ENCODE assay signal across 26 cellular contexts in genomic region chr1:230283678-230284077, GRCh38.
A peak's percentile ranks its signal among the peaks of the same experiment; 100 is the strongest.
DNase-seq lines count a peak whose midpoint lies in the region; ATAC-seq and TF ChIP-seq lines count a peak whose summit lies in the region.
"Had no signal": no experiment of that assay in that cellular context is flagged by ENCODE, and none has a peak within 500 bp of the region (broad histone marks: within the 10 kb centered on the region; RNA-seq: fewer than 3 reads in every experiment).

No MANE protein-coding gene starts in this region.

- intact Hi-C loops in posterior vena cava (cut with DNase I): no loop called here
- intact Hi-C loops in esophagus squamous epithelium (cut with DNase I): no loop called here

- H3K4me3 Mint-ChIP-seq in activated CD8-positive, alpha-beta memory T cell treated with anti-CD3 and anti-CD28 coated beads, Interleukin-2, amount 10 ng/mL, durations not matched to agents 7 days and 5 days: no peak overlapping the region
- H3K4me3 Mint-ChIP-seq in activated CD8-positive, alpha-beta T cell treated with anti-CD3 and anti-CD28 coated beads, Interleukin-2, amount 10 ng/mL, durations not matched to agents 7 days and 5 days: no peak overlapping the region
- H3K4me3 Mint-ChIP-seq: stimulated activated naive CD8-positive, alpha-beta T cell treated with anti-CD3 and anti-CD28 coated beads, Interleukin-15, Interleukin-2, amounts not matched to agents 100 ng/mL and 50 ng/mL, for 24 hours had no signal

- no peaks in the 10 kb centered on the region for H3K4me1 ChIP-seq in esophagus squamous epithelium
- H3K4me1 ChIP-seq: foreskin keratinocyte had no signal

- no peak overlapping the region for H3K4me3 ChIP-seq in H7 (ENCODE audit: insufficient read depth, low read depth, low read length)
- H3K4me3 ChIP-seq in esophagus squamous epithelium: no peak overlapping the region
- H3K4me3 ChIP-seq: dorsolateral prefrontal cortex, esophagus muscularis mucosa, heart left ventricle, left ventricle myocardium inferior, Peyer's patch had no signal

- no peaks in the 10 kb centered on the region for H3K36me3 Mint-ChIP-seq in activated CD8-positive, alpha-beta memory T cell treated with anti-CD3 and anti-CD28 coated beads, Interleukin-2, amount 10 ng/mL, durations not matched to agents 7 days and 5 days
- H3K36me3 Mint-ChIP-seq in activated CD8-positive, alpha-beta T cell treated with anti-CD3 and anti-CD28 coated beads, Interleukin-2, amount 10 ng/mL, durations not matched to agents 7 days and 5 days (ENCODE audit: low read depth): peaks cover 16% of the 10 kb centered on the region

- H3K36me3 ChIP-seq in H7 (replicated peaks; ENCODE audit: control insufficient read depth, insufficient read depth, low read length) (no peaks in the 10 kb centered on the region), esophagus squamous epithelium (peaks cover 6 to 37% (median 12%) of the 10 kb centered on the region in 3 donors)

- TF ChIP-seq POLR2A in esophagus squamous epithelium (IDR thresholded peaks at IDR 0.05): no peak

- DNase-seq in activated CD8-positive, alpha-beta memory T cell treated with anti-CD3 and anti-CD28 coated beads, Interleukin-2, amount 50 U/mL, for 48 hours: peak; percentile 46
- no peak for DNase-seq in activated CD8-positive, alpha-beta memory T cell treated with anti-CD3 and anti-CD28 coated beads, Interleukin-2, amount 10 ng/mL, durations not matched to agents 7 days and 5 days
- DNase-seq in H7: peak; percentile 29
- DNase-seq in activated CD8-positive, alpha-beta T cell treated with anti-CD3 and anti-CD28 coated beads, Interleukin-2, amount 10 ng/mL, durations not matched to agents 7 days and 5 days: no peak
- peak; percentile 72 for DNase-seq in posterior vena cava (ENCODE audit: low spot score)
- no peak for DNase-seq in anterior cingulate cortex (lab: John Stamatoyannopoulos, UW)
- DNase-seq in esophagus squamous epithelium (lab: John Stamatoyannopoulos, UW): no peak
- no peak for DNase-seq in SW 1271 (lab: John Stamatoyannopoulos, UW)
- DNase-seq: activated CD4-positive, alpha-beta T cell treated with anti-CD3 and anti-CD28 coated beads, Interleukin-2, amount 50 U/mL, for 1 hour; amniotic stem cell; DMS79 treated with DMSO at 0.1 percent for 48 hours; foreskin keratinocyte; GF-D8; IMR-90; left ventricle myocardium inferior; NCI-H1048; NCI-H446 treated with DMSO at 0.1 percent for 48 hours; NCI-H774; occipital lobe; SHP77 had no signal

- H3K27me3 ChIP-seq in H7 (ENCODE audit: control insufficient read depth, insufficient read depth, low read length) (no peaks in the 10 kb centered on the region), esophagus squamous epithelium (peaks cover 0 to 12% (median 0%) of the 10 kb centered on the region in 4 donors)
- H3K27me3 ChIP-seq: dorsolateral prefrontal cortex, foreskin keratinocyte, heart left ventricle, Peyer's patch had no signal

- no peaks in the 10 kb centered on the region for H3K9me3 ChIP-seq in esophagus squamous epithelium
- H3K9me3 ChIP-seq: esophagus muscularis mucosa, heart left ventricle, left ventricle myocardium inferior, Peyer's patch had no signal

- 80 to 92% methylated on average over 9 to 12 of the region's 12 CpGs for WGBS in esophagus squamous epithelium, 2 donors

- no peaks in the 10 kb centered on the region for H3K9me3 Mint-ChIP-seq in activated CD8-positive, alpha-beta memory T cell treated with anti-CD3 and anti-CD28 coated beads, Interleukin-2, amount 10 ng/mL, durations not matched to agents 7 days and 5 days (ENCODE audit: low read depth)
- no peaks in the 10 kb centered on the region for H3K9me3 Mint-ChIP-seq in activated CD8-positive, alpha-beta T cell treated with anti-CD3 and anti-CD28 coated beads, Interleukin-2, amount 10 ng/mL, durations not matched to agents 7 days and 5 days (ENCODE audit: insufficient read depth)
- H3K9me3 Mint-ChIP-seq: stimulated activated naive CD8-positive, alpha-beta T cell treated with anti-CD3 and anti-CD28 coated beads, Interleukin-15, Interleukin-2, amounts not matched to agents 100 ng/mL and 50 ng/mL, for 24 hours had no signal

- TF ChIP-seq CTCF in esophagus squamous epithelium (IDR thresholded peaks at IDR 0.05): no peak

- no peak overlapping the region for H3K27ac ChIP-seq in esophagus squamous epithelium
- H3K27ac ChIP-seq: dorsolateral prefrontal cortex, esophagus muscularis mucosa, foreskin keratinocyte, heart left ventricle, left ventricle myocardium inferior had no signal

- no peaks in the 10 kb centered on the region for H3K27me3 Mint-ChIP-seq in activated CD8-positive, alpha-beta memory T cell treated with anti-CD3 and anti-CD28 coated beads, Interleukin-2, amount 10 ng/mL, durations not matched to agents 7 days and 5 days
- no peaks in the 10 kb centered on the region for H3K27me3 Mint-ChIP-seq in activated CD8-positive, alpha-beta T cell treated with anti-CD3 and anti-CD28 coated beads, Interleukin-2, amount 10 ng/mL, durations not matched to agents 7 days and 5 days (ENCODE audit: low read depth)
- H3K27me3 Mint-ChIP-seq: stimulated activated naive CD8-positive, alpha-beta T cell treated with anti-CD3 and anti-CD28 coated beads, Interleukin-15, Interleukin-2, amounts not matched to agents 100 ng/mL and 50 ng/mL, for 24 hours had no signal

- POLR2A ChIA-PET in activated CD8-positive, alpha-beta T cell treated with anti-CD3 and anti-CD28 coated beads, Interleukin-2, amount 10 ng/mL, durations not matched to agents 7 days and 5 days (lab: Charles Lee): no interaction called here

- H3K4me1 Mint-ChIP-seq in activated CD8-positive, alpha-beta memory T cell treated with anti-CD3 and anti-CD28 coated beads, Interleukin-2, amount 10 ng/mL, durations not matched to agents 7 days and 5 days: peaks cover 7% of the 10 kb centered on the region
- peaks cover 29% of the 10 kb centered on the region for H3K4me1 Mint-ChIP-seq in activated CD8-positive, alpha-beta T cell treated with anti-CD3 and anti-CD28 coated beads, Interleukin-2, amount 10 ng/mL, durations not matched to agents 7 days and 5 days (ENCODE audit: low read depth)

- CTCF ChIA-PET in activated CD8-positive, alpha-beta memory T cell treated with anti-CD3 and anti-CD28 coated beads, Interleukin-2, amount 10 ng/mL, durations not matched to agents 7 days and 5 days (lab: Charles Lee): no interaction called here
- CTCF ChIA-PET in activated CD8-positive, alpha-beta T cell treated with anti-CD3 and anti-CD28 coated beads, Interleukin-2, amount 10 ng/mL, durations not matched to agents 7 days and 5 days (lab: Charles Lee): no interaction called here

- no peak for ATAC-seq in activated CD8-positive, alpha-beta memory T cell treated with anti-CD3 and anti-CD28 coated beads, Interleukin-2, amount 10 ng/mL, durations not matched to agents 7 days and 5 days
- ATAC-seq in activated CD8-positive, alpha-beta T cell treated with anti-CD3 and anti-CD28 coated beads, Interleukin-2, amount 10 ng/mL, durations not matched to agents 7 days and 5 days: no peak
- ATAC-seq: foreskin keratinocyte, HCT116, heart left ventricle had no signal

- H3K27ac Mint-ChIP-seq in activated CD8-positive, alpha-beta memory T cell treated with anti-CD3 and anti-CD28 coated beads, Interleukin-2, amount 10 ng/mL, durations not matched to agents 7 days and 5 days: no peak overlapping the region
- H3K27ac Mint-ChIP-seq in activated CD8-positive, alpha-beta T cell treated with anti-CD3 and anti-CD28 coated beads, Interleukin-2, amount 10 ng/mL, durations not matched to agents 7 days and 5 days: peak overlapping the region; percentile 49
- H3K27ac Mint-ChIP-seq: stimulated activated naive CD8-positive, alpha-beta T cell treated with anti-CD3 and anti-CD28 coated beads, Interleukin-15, Interleukin-2, amounts not matched to agents 100 ng/mL and 50 ng/mL, for 24 hours had no signal

Comparison
In these comparisons a context has a peak if more than half of its experiments do, and no peak if none do; other contexts are left out.
1. DNase-seq: peak in activated CD8-positive, alpha-beta memory T cell treated with anti-CD3 and anti-CD28 coated beads, Interleukin-2, amount 50 U/mL, for 48 hours (single experiment), H7 (single experiment) and posterior vena cava (single experiment); none in activated CD8-positive, alpha-beta memory T cell treated with anti-CD3 and anti-CD28 coated beads, Interleukin-2, amount 10 ng/mL, durations not matched to agents 7 days and 5 days (single experiment), activated CD8-positive, alpha-beta T cell treated with anti-CD3 and anti-CD28 coated beads, Interleukin-2, amount 10 ng/mL, durations not matched to agents 7 days and 5 days (single experiment), anterior cingulate cortex (0 of 58), esophagus squamous epithelium (single experiment) and SW 1271 (0 of 2).